In genomic region chr11:10392680-10393079, GRCh38 we compare ENCODE assay signal across 19 cellular contexts.
DNase-seq lines count a peak whose midpoint lies in the region; TF ChIP-seq lines count a peak whose summit lies in the region.
"Had no signal": no experiment of that assay in that cellular context is flagged by ENCODE, and none has a peak within 500 bp of the region (broad histone marks: within the 10 kb centered on the region; RNA-seq: fewer than 3 reads in every experiment).

No MANE protein-coding gene starts in this region.

- H3K27ac ChIP-seq in endodermal cell (ENCODE audit: low read depth, low read length) (no peak overlapping the region), osteoblast (ENCODE audit: low read depth, low read length) (peak overlapping the region; percentile 63), WERI-Rb-1 (no peak overlapping the region; the same call in 1 of the 2 replicates)
- H3K27ac ChIP-seq: parathyroid adenoma had no signal

- H3K4me3 ChIP-seq in endodermal cell (ENCODE audit: low read length) (peak overlapping the region; percentile 13), osteoblast (ENCODE audit: insufficient read depth, low read length) (no peak overlapping the region), WERI-Rb-1 (ENCODE audit: low read depth, low read length) (no peak overlapping the region)
- H3K4me3 ChIP-seq: smooth muscle cell had no signal

- WGBS in endodermal cell (ENCODE audit: insufficient coverage in 1 of 2, insufficient read length in 1 of 2), 2 experiments = 96 to 100% methylated on average over 5 to 6 of the region's 6 CpGs

- peaks cover 14% of the 10 kb centered on the region for H3K4me1 ChIP-seq in endodermal cell (ENCODE audit: control insufficient read depth, insufficient read depth, low read length)
- H3K4me1 ChIP-seq in osteoblast (ENCODE audit: insufficient read depth, low read length) = peaks cover 71% of the 10 kb centered on the region

- H3K4me3 Mint-ChIP-seq in endodermal cell = no peak overlapping the region

- no peaks in the 10 kb centered on the region for H3K36me3 Mint-ChIP-seq in endodermal cell (ENCODE audit: low read depth)

- H3K36me3 ChIP-seq in endodermal cell (ENCODE audit: control insufficient read depth, insufficient read depth, low read length) = no peaks in the 10 kb centered on the region
- no peaks in the 10 kb centered on the region for H3K36me3 ChIP-seq in osteoblast (ENCODE audit: insufficient read depth, low read length)
- no peaks in the 10 kb centered on the region for H3K36me3 ChIP-seq in WERI-Rb-1

- peaks cover 6% of the 10 kb centered on the region for H3K9me3 Mint-ChIP-seq in endodermal cell

- H4K20me1 ChIP-seq in osteoblast (ENCODE audit: insufficient read depth, low read length) = no peaks in the 10 kb centered on the region

- H3K27ac Mint-ChIP-seq in endodermal cell = no peak overlapping the region

- peaks cover 42% of the 10 kb centered on the region for H3K4me1 Mint-ChIP-seq in endodermal cell

- no peak for TF ChIP-seq CTCF in endodermal cell (conservative IDR thresholded peaks at IDR 0.05)
- TF ChIP-seq CTCF in osteoblast (IDR thresholded peaks at IDR 0.05; ENCODE audit: extremely low read depth, low read depth, low read length) = no peak
- TF ChIP-seq CTCF in WERI-Rb-1 (IDR thresholded peaks at IDR 0.05; ENCODE audit: low read depth, low read length) = no peak

- H3K79me2 ChIP-seq in osteoblast (ENCODE audit: insufficient read depth, low read length) = no peaks in the 10 kb centered on the region
- H3K79me2 ChIP-seq: parathyroid adenoma had no signal

- H3K27me3 Mint-ChIP-seq in endodermal cell (ENCODE audit: insufficient read depth) = peaks cover 2% of the 10 kb centered on the region

- H3K9me3 ChIP-seq in endodermal cell (ENCODE audit: control insufficient read depth, low read length) = no peaks in the 10 kb centered on the region
- no peaks in the 10 kb centered on the region for H3K9me3 ChIP-seq in osteoblast (ENCODE audit: low read depth, low read length)
- H3K9me3 ChIP-seq in WERI-Rb-1 (ENCODE audit: severe bottlenecking) = no peaks in the 10 kb centered on the region

- no peak overlapping the region for H3K9ac ChIP-seq in endodermal cell (ENCODE audit: extremely low read depth, low read length, poor library complexity, severe bottlenecking)
- H3K9ac ChIP-seq: parathyroid adenoma had no signal

- no peaks in the 10 kb centered on the region for H3K27me3 ChIP-seq in endodermal cell (ENCODE audit: control insufficient read depth, insufficient read depth, low read length, poor library complexity, severe bottlenecking)
- H3K27me3 ChIP-seq in osteoblast (ENCODE audit: insufficient read depth, low read length) = no peaks in the 10 kb centered on the region
- no peaks in the 10 kb centered on the region for H3K27me3 ChIP-seq in WERI-Rb-1 (ENCODE audit: insufficient read depth, low read depth, severe bottlenecking)

- peak; percentile 38 for DNase-seq in COLO829 (ENCODE audit: low spot score)
- DNase-seq in M059J (ENCODE audit: low read depth) = peak; percentile 93
- DNase-seq in endodermal cell = no peak
- DNase-seq in osteoblast (ENCODE audit: insufficient read length, low spot score, missing footprints) = no peak
- no peak for DNase-seq in WERI-Rb-1
- DNase-seq in HPDE6-E6E7 (ENCODE audit: extremely low spot score) = no peak
- DNase-seq in NOMO-1 (lab: John Stamatoyannopoulos, UW; ENCODE audit: unreplicated experiment in 2 of 2) = no peak
- DNase-seq in stimulated activated CD4-positive, alpha-beta T cell treated with anti-CD3 and anti-CD28 coated beads, Interleukin-4, amount 100 ng/mL, for 4 hours = no peak
- DNase-seq: activated CD4-positive, alpha-beta T cell treated with anti-CD3 and anti-CD28 coated beads for 48 hours; activated CD8-positive, alpha-beta memory T cell treated with anti-CD3 and anti-CD28 coated beads, Interleukin-2, amount 50 U/mL, for 48 hours; activated gamma-delta T cell treated with Interleukin-2 at 50 U/mL for 16 hours; AML-193; effector memory CD4-positive, alpha-beta T cell; GOT3; hippocampal formation; NCI-H2107; NCI-H510A treated with DMSO at 0.1 percent for 48 hours had no signal

- H2AFZ ChIP-seq in osteoblast (ENCODE audit: low read length) = no peak overlapping the region
- H2AFZ ChIP-seq: parathyroid adenoma had no signal

- no peak overlapping the region for H3K4me2 ChIP-seq in osteoblast (ENCODE audit: insufficient read depth, low read length)
- H3K4me2 ChIP-seq: smooth muscle cell had no signal

Comparison
In these comparisons a context has a peak if more than half of its experiments do, and no peak if none do; other contexts are left out.
1. DNase-seq: peak in COLO829 (single experiment) and M059J (single experiment); none in endodermal cell (single experiment), osteoblast (single experiment), WERI-Rb-1 (single experiment), HPDE6-E6E7 (single experiment), NOMO-1 (0 of 2) and stimulated activated CD4-positive, alpha-beta T cell treated with anti-CD3 and anti-CD28 coated beads, Interleukin-4, amount 100 ng/mL, for 4 hours (0 of 2).